Comparison of ENCODE assay signal across 10 cellular contexts in genomic region chr5:145855842-145856267, GRCh38. TPM values are rescaled to one million over a fixed set of nuclear protein-coding genes. Genes with fewer than 3 reads are reported as not detected.
DNase-seq lines count a peak whose midpoint lies in the region; ATAC-seq and TF ChIP-seq lines count a peak whose summit lies in the region.
"Had no signal": no experiment of that assay in that cellular context is flagged by ENCODE, and none has a peak within 500 bp of the region (broad histone marks: within the 10 kb centered on the region; RNA-seq: fewer than 3 reads in every experiment).

No MANE protein-coding gene starts in this region.

- DNase-seq in LoVo (ENCODE audit: low spot score) (peak; percentile 46), lower lobe of right lung (no peak), suprapubic skin (ENCODE audit: low spot score in 2 of 2) (no peak), GM19240 (ENCODE audit: insufficient read length, low spot score) (no peak), NCI-H2196 treated with DMSO at 0.1 percent for 48 hours (lab: John Stamatoyannopoulos, UW; ENCODE audit: unreplicated experiment) (no peak), BE2C (no peak)
- DNase-seq: activated naive CD8-positive, alpha-beta T cell treated with anti-CD3 and anti-CD28 coated beads, Interleukin-2, amount 50 U/mL, for 24 hours had no signal

- peak overlapping the region; percentile 34 for H3K27ac Mint-ChIP-seq in dendritic cell treated with granulocyte-macrophage colony-stimulating factor and Interleukin-4, amounts not matched to agents 40 ng/mL and 50 ng/mL, for 4 days
- no peak overlapping the region for H3K27ac Mint-ChIP-seq in stimulated activated memory B cell treated with anti-CD40 and anti-IgM and Interleukin-4, amounts not matched to agents 10 μg/mL and 1 μg/mL and 100 μg/mL, for 72 hours
- H3K27ac Mint-ChIP-seq: activated naive CD8-positive, alpha-beta T cell treated with anti-CD3 and anti-CD28 coated beads, Interleukin-2, amount 50 U/mL, for 24 hours had no signal

- H3K36me3 Mint-ChIP-seq in dendritic cell treated with granulocyte-macrophage colony-stimulating factor and Interleukin-4, amounts not matched to agents 40 ng/mL and 50 ng/mL, for 4 days (ENCODE audit: low read depth): no peaks in the 10 kb centered on the region
- no peaks in the 10 kb centered on the region for H3K36me3 Mint-ChIP-seq in stimulated activated memory B cell treated with anti-CD40 and anti-IgM and Interleukin-4, amounts not matched to agents 10 μg/mL and 1 μg/mL and 100 μg/mL, for 72 hours

- WGBS in suprapubic skin: 38% methylated on average over 4 of the region's 4 CpGs

- H3K36me3 ChIP-seq in lower lobe of right lung (no peaks in the 10 kb centered on the region), suprapubic skin (no peaks in the 10 kb centered on the region), BE2C (no peaks in the 10 kb centered on the region)

- H3K4me3 Mint-ChIP-seq in dendritic cell treated with granulocyte-macrophage colony-stimulating factor and Interleukin-4, amounts not matched to agents 40 ng/mL and 50 ng/mL, for 4 days: no peak overlapping the region
- H3K4me3 Mint-ChIP-seq in stimulated activated memory B cell treated with anti-CD40 and anti-IgM and Interleukin-4, amounts not matched to agents 10 μg/mL and 1 μg/mL and 100 μg/mL, for 72 hours: no peak overlapping the region
- H3K4me3 Mint-ChIP-seq: activated naive CD8-positive, alpha-beta T cell treated with anti-CD3 and anti-CD28 coated beads, Interleukin-2, amount 50 U/mL, for 24 hours had no signal

- H3K4me1 Mint-ChIP-seq in dendritic cell treated with granulocyte-macrophage colony-stimulating factor and Interleukin-4, amounts not matched to agents 40 ng/mL and 50 ng/mL, for 4 days (ENCODE audit: low read depth): peaks cover 24% of the 10 kb centered on the region
- H3K4me1 Mint-ChIP-seq in stimulated activated memory B cell treated with anti-CD40 and anti-IgM and Interleukin-4, amounts not matched to agents 10 μg/mL and 1 μg/mL and 100 μg/mL, for 72 hours: peaks cover 6% of the 10 kb centered on the region
- H3K4me1 Mint-ChIP-seq: activated naive CD8-positive, alpha-beta T cell treated with anti-CD3 and anti-CD28 coated beads, Interleukin-2, amount 50 U/mL, for 24 hours had no signal

- TF ChIP-seq EP300 in suprapubic skin (IDR thresholded peaks at IDR 0.05): no peak

- peaks cover 4% of the 10 kb centered on the region for H3K27me3 Mint-ChIP-seq in dendritic cell treated with granulocyte-macrophage colony-stimulating factor and Interleukin-4, amounts not matched to agents 40 ng/mL and 50 ng/mL, for 4 days
- peaks cover 13% of the 10 kb centered on the region for H3K27me3 Mint-ChIP-seq in stimulated activated memory B cell treated with anti-CD40 and anti-IgM and Interleukin-4, amounts not matched to agents 10 μg/mL and 1 μg/mL and 100 μg/mL, for 72 hours

- H3K4me3 ChIP-seq in lower lobe of right lung (peak overlapping the region; percentile 46), suprapubic skin (peak overlapping the region; percentile 39), BE2C (ENCODE audit: low read depth, low read length) (no peak overlapping the region)

- TF ChIP-seq CTCF in lower lobe of right lung (IDR thresholded peaks at IDR 0.05) (no peak), suprapubic skin (IDR thresholded peaks at IDR 0.05) (no peak), BE2C (IDR thresholded peaks at IDR 0.05; ENCODE audit: low read depth, low read length) (no peak)

- no peak for TF ChIP-seq POLR2A in suprapubic skin (IDR thresholded peaks at IDR 0.05)

- H3K9me3 ChIP-seq in lower lobe of right lung (no peaks in the 10 kb centered on the region), suprapubic skin (no peaks in the 10 kb centered on the region), BE2C (no peaks in the 10 kb centered on the region)

- intact Hi-C loops in dendritic cell treated with granulocyte-macrophage colony-stimulating factor and Interleukin-4, amounts not matched to agents 40 ng/mL and 50 ng/mL, for 4 days (cut with micrococcal nuclease): no loop called here
- intact Hi-C loops in lower lobe of right lung (cut with DNase I): no loop called here

- H3K4me1 ChIP-seq in lower lobe of right lung (peaks cover 15% of the 10 kb centered on the region), suprapubic skin (peaks cover 28% of the 10 kb centered on the region), BE2C (no peaks in the 10 kb centered on the region)

- peak in 1 of 2 donors; percentile 37 for ATAC-seq in lower lobe of right lung
- ATAC-seq in stimulated activated memory B cell treated with anti-CD40 and anti-IgM and Interleukin-4, amounts not matched to agents 10 μg/mL and 1 μg/mL and 100 μg/mL, for 72 hours: no peak

- H3K9me3 Mint-ChIP-seq in dendritic cell treated with granulocyte-macrophage colony-stimulating factor and Interleukin-4, amounts not matched to agents 40 ng/mL and 50 ng/mL, for 4 days: no peaks in the 10 kb centered on the region
- H3K9me3 Mint-ChIP-seq in stimulated activated memory B cell treated with anti-CD40 and anti-IgM and Interleukin-4, amounts not matched to agents 10 μg/mL and 1 μg/mL and 100 μg/mL, for 72 hours: no peaks in the 10 kb centered on the region
- H3K9me3 Mint-ChIP-seq: activated naive CD8-positive, alpha-beta T cell treated with anti-CD3 and anti-CD28 coated beads, Interleukin-2, amount 50 U/mL, for 24 hours had no signal

- no peaks in the 10 kb centered on the region for H3K27me3 ChIP-seq in lower lobe of right lung (ENCODE audit: low read depth)
- no peaks in the 10 kb centered on the region for H3K27me3 ChIP-seq in suprapubic skin
- no peaks in the 10 kb centered on the region; the same call in 1 of the 2 replicates for H3K27me3 ChIP-seq in BE2C

- no peak overlapping the region for H3K27ac ChIP-seq in lower lobe of right lung
- peak overlapping the region; percentile 55 for H3K27ac ChIP-seq in suprapubic skin

RNA-seq across cellular contexts. Expression of gene GRXCR2, which starts 17.0 kb away (rescaled TPM):
- total RNA-seq in lower lobe of right lung (not detected), suprapubic skin (under 1 TPM in 2 of 4 donors, not detected in 2; 0.47 to 0.76 TPM)
- not detected for polyA plus RNA-seq in BE2C (2012; ENCODE audit: insufficient read depth, insufficient read length, low read depth)
- total RNA-seq: NCI-H460 had no signal

RNA-seq across cellular contexts. Expression of gene PRELID2, which starts 20.7 kb away (rescaled TPM):
- total RNA-seq in lower lobe of right lung (10.2 TPM), suprapubic skin (10 to 100 TPM in 1 of 4 donors, 1 to 10 TPM in 3; 3.0 to 17.9 (median 4.3) TPM)
- polyA plus RNA-seq in BE2C (2012; ENCODE audit: insufficient read depth, insufficient read length, low read depth): 0.45 TPM
